Comparison of ENCODE assay signal across 32 cellular contexts in genomic region chr15:101633356-101633755, GRCh38.
"Had no signal": no experiment of that assay in that cellular context is flagged by ENCODE, and none has a peak within 500 bp of the region (broad histone marks: within the 10 kb centered on the region; RNA-seq: fewer than 3 reads in every experiment).

No MANE protein-coding gene starts in this region.

- H3K36me3 Mint-ChIP-seq: activated naive CD4-positive, alpha-beta T cell treated with anti-CD3 and anti-CD28 coated beads, Interleukin-2, amount 50 U/mL, for 72 hours had no signal

- H3K4me3 Mint-ChIP-seq: activated B cell treated with CpG ODN at 0.5 μM for 24 hours; activated CD4-positive, alpha-beta memory T cell treated with anti-CD3 and anti-CD28 coated beads for 36 hours; activated CD8-positive, alpha-beta T cell treated with anti-CD3 and anti-CD28 coated beads for 36 hours; activated naive CD4-positive, alpha-beta T cell treated with anti-CD3 and anti-CD28 coated beads for 36 hours; activated naive CD8-positive, alpha-beta T cell treated with anti-CD3 and anti-CD28 coated beads for 36 hours; activated T-cell treated with anti-CD3 and anti-CD28 coated beads, Interleukin-2, amount 50 U/mL, for 24 hours; activated T-helper 1 cell treated with anti-CD3 and anti-CD28 coated beads, Interleukin-12 subunit alpha, Interleukin-12 subunit beta, Interleukin-2, Interleukin-4 antibody, amounts not matched to agents 30 ng/mL and 10 ng/mL and 1 ng/mL, durations not matched to agents 14 hours and 24 hours and 36 hours; activated T-helper 17 cell treated with anti-CD3 and anti-CD28 coated beads, Interleukin-2, amount 50 U/mL, for 72 hours; T-helper 1 cell treated with Interleukin-12 subunit alpha and Interleukin-12 subunit beta and Interleukin-4 antibody, amounts not matched to agents 30 μg/mL and 1 μg/mL, for 36 hours; T-helper 2 cell treated with Interferon-gamma antibody and Interleukin-4, amounts not matched to agents 5 μg/mL and 100 μg/mL, for 36 hours had no signal

- H3K27ac ChIP-seq: body of pancreas, brain microvascular endothelial cell, breast epithelium, VCaP had no signal

- H3K27me3 ChIP-seq: body of pancreas, brain microvascular endothelial cell, breast epithelium had no signal

- H3K4me3 ChIP-seq: body of pancreas, breast epithelium had no signal

- DNase-seq: activated B cell treated with CpG ODN at 0.5 μM for 24 hours; activated CD4-positive, alpha-beta memory T cell treated with anti-CD3 and anti-CD28 coated beads for 36 hours; activated CD4-positive, alpha-beta T cell treated with anti-CD3 and anti-CD28 coated beads for 48 hours; activated CD4-positive, alpha-beta T cell treated with anti-CD3 and anti-CD28 coated beads, Interleukin-2, amount 50 U/mL, for 1 hour; activated CD4-positive, alpha-beta T cell treated with anti-CD3 and anti-CD28 coated beads, Interleukin-2, amount 50 U/mL, for 4 hours; activated CD4-positive, CD25-positive, alpha-beta regulatory T cell treated with anti-CD3 and anti-CD28 coated beads, Interleukin-2, amount 50 U/mL, for 72 hours; activated CD8-positive, alpha-beta memory T cell treated with anti-CD3 and anti-CD28 coated beads, Interleukin-2, amount 50 U/mL, for 4 hours; activated CD8-positive, alpha-beta T cell treated with anti-CD3 and anti-CD28 coated beads for 36 hours; activated effector memory CD4-positive, alpha-beta T cell treated with anti-CD3 and anti-CD28 coated beads, Interleukin-2, amount 50 U/mL, for 16 hours; activated gamma-delta T cell treated with Interleukin-2 at 50 U/mL for 16 hours; activated naive CD4-positive, alpha-beta T cell; activated naive CD4-positive, alpha-beta T cell treated with anti-CD3 and anti-CD28 coated beads for 36 hours; activated naive CD4-positive, alpha-beta T cell treated with anti-CD3 and anti-CD28 coated beads, Interleukin-2, amount 50 U/mL, for 16 hours; activated naive CD8-positive, alpha-beta T cell treated with anti-CD3 and anti-CD28 coated beads for 36 hours; activated T-cell treated with anti-CD3 and anti-CD28 coated beads, Interleukin-2, amount 50 U/mL, for 24 hours; activated T-cell treated with anti-CD3 and anti-CD28 coated beads, Interleukin-2, amount 50 U/mL, for 48 hours; amniotic stem cell; aorta; body of pancreas; brain microvascular endothelial cell; central memory CD4-positive, alpha-beta T cell; SW 1271; T-helper 1 cell; T-helper 2 cell; T-helper 9 cell had no signal

- H3K4me1 ChIP-seq: body of pancreas, breast epithelium had no signal

- H3K27ac Mint-ChIP-seq: activated B cell treated with CpG ODN at 0.5 μM for 24 hours; activated CD4-positive, alpha-beta memory T cell treated with anti-CD3 and anti-CD28 coated beads for 36 hours; activated CD8-positive, alpha-beta T cell treated with anti-CD3 and anti-CD28 coated beads for 36 hours; activated naive CD4-positive, alpha-beta T cell treated with anti-CD3 and anti-CD28 coated beads for 36 hours; activated naive CD4-positive, alpha-beta T cell treated with anti-CD3 and anti-CD28 coated beads, Interleukin-2, amount 50 U/mL, for 72 hours; activated naive CD8-positive, alpha-beta T cell treated with anti-CD3 and anti-CD28 coated beads for 36 hours; activated T-cell treated with anti-CD3 and anti-CD28 coated beads, Interleukin-2, amount 50 U/mL, for 24 hours; activated T-helper 1 cell treated with anti-CD3 and anti-CD28 coated beads, Interleukin-12 subunit alpha, Interleukin-12 subunit beta, Interleukin-2, Interleukin-4 antibody, amounts not matched to agents 30 ng/mL and 10 ng/mL and 1 ng/mL, durations not matched to agents 14 hours and 24 hours and 36 hours; activated T-helper 17 cell treated with anti-CD3 and anti-CD28 coated beads, Interleukin-2, amount 50 U/mL, for 72 hours; T-helper 1 cell treated with Interleukin-12 subunit alpha and Interleukin-12 subunit beta and Interleukin-4 antibody, amounts not matched to agents 30 μg/mL and 1 μg/mL, for 36 hours; T-helper 2 cell treated with Interferon-gamma antibody and Interleukin-4, amounts not matched to agents 5 μg/mL and 100 μg/mL, for 36 hours had no signal

- H3K4me1 Mint-ChIP-seq: activated B cell treated with CpG ODN at 0.5 μM for 24 hours; activated naive CD8-positive, alpha-beta T cell treated with anti-CD3 and anti-CD28 coated beads for 36 hours; activated T-helper 17 cell treated with anti-CD3 and anti-CD28 coated beads, Interleukin-2, amount 50 U/mL, for 72 hours had no signal

- H3K9me3 Mint-ChIP-seq: activated B cell treated with CpG ODN at 0.5 μM for 24 hours; activated CD4-positive, alpha-beta memory T cell treated with anti-CD3 and anti-CD28 coated beads for 36 hours; activated CD8-positive, alpha-beta T cell treated with anti-CD3 and anti-CD28 coated beads for 36 hours; activated naive CD4-positive, alpha-beta T cell treated with anti-CD3 and anti-CD28 coated beads for 36 hours; activated naive CD4-positive, alpha-beta T cell treated with anti-CD3 and anti-CD28 coated beads, Interleukin-2, amount 50 U/mL, for 72 hours; activated naive CD8-positive, alpha-beta T cell treated with anti-CD3 and anti-CD28 coated beads for 36 hours; activated T-cell treated with anti-CD3 and anti-CD28 coated beads, Interleukin-2, amount 50 U/mL, for 24 hours; activated T-helper 1 cell treated with anti-CD3 and anti-CD28 coated beads, Interleukin-12 subunit alpha, Interleukin-12 subunit beta, Interleukin-2, Interleukin-4 antibody, amounts not matched to agents 30 ng/mL and 10 ng/mL and 1 ng/mL, durations not matched to agents 14 hours and 24 hours and 36 hours; activated T-helper 17 cell treated with anti-CD3 and anti-CD28 coated beads, Interleukin-2, amount 50 U/mL, for 72 hours; T-helper 1 cell treated with Interleukin-12 subunit alpha and Interleukin-12 subunit beta and Interleukin-4 antibody, amounts not matched to agents 30 μg/mL and 1 μg/mL, for 36 hours; T-helper 2 cell treated with Interferon-gamma antibody and Interleukin-4, amounts not matched to agents 5 μg/mL and 100 μg/mL, for 36 hours had no signal

- H3K27me3 Mint-ChIP-seq: activated B cell treated with CpG ODN at 0.5 μM for 24 hours; activated CD4-positive, alpha-beta memory T cell treated with anti-CD3 and anti-CD28 coated beads for 36 hours; activated CD8-positive, alpha-beta T cell treated with anti-CD3 and anti-CD28 coated beads for 36 hours; activated naive CD8-positive, alpha-beta T cell treated with anti-CD3 and anti-CD28 coated beads for 36 hours; activated T-cell treated with anti-CD3 and anti-CD28 coated beads, Interleukin-2, amount 50 U/mL, for 24 hours; activated T-helper 17 cell treated with anti-CD3 and anti-CD28 coated beads, Interleukin-2, amount 50 U/mL, for 72 hours had no signal

- H3K9me3 ChIP-seq: body of pancreas, breast epithelium had no signal

- ATAC-seq: activated CD8-positive, alpha-beta T cell treated with anti-CD3 and anti-CD28 coated beads for 36 hours; activated naive CD4-positive, alpha-beta T cell treated with anti-CD3 and anti-CD28 coated beads, Interleukin-2, amount 50 U/mL, for 72 hours; activated T-helper 17 cell treated with anti-CD3 and anti-CD28 coated beads, Interleukin-2, amount 50 U/mL, for 72 hours; body of pancreas had no signal

- H3K36me3 ChIP-seq: brain microvascular endothelial cell, breast epithelium had no signal
